ENCODE assay signal across 15 cellular contexts in the genomic region with DNA sequence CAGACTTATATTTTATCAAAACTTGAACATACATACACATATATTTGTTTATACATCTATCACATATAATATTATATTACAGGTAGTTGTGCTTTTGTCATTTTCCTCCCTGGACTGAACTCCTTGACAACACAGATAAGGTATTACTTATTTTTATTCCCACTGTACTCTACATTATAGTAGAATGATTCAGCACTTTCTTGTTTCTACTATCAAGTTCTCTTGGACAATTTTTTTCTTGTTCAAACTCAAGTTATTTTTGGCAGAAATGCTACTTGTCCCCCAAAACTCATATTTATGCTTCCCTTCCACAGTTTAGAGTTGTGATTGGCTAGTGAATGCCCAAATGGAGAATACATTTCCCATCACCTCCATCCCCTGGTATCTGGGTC. TPM values are rescaled to one million over a fixed set of nuclear protein-coding genes. Genes with fewer than 3 reads are reported as not detected.
DNase-seq lines count a peak whose midpoint lies in the region; ATAC-seq, FAIRE-seq and TF ChIP-seq lines count a peak whose summit lies in the region.
"Had no signal": no experiment of that assay in that cellular context is flagged by ENCODE, and none has a peak within 500 bp of the region (broad histone marks: within the 10 kb centered on the region; RNA-seq: fewer than 3 reads in every experiment).

No MANE protein-coding gene starts in this region.

- H3K27me3 ChIP-seq in K562 (ENCODE audit: control insufficient read depth in 2 of 2, insufficient read depth in 2 of 2, low read length in 2 of 2) = no peaks in the 10 kb centered on the region
- H3K27me3 ChIP-seq in smooth muscle cell (ENCODE audit: low read depth) = no peaks in the 10 kb centered on the region
- no peaks in the 10 kb centered on the region for H3K27me3 ChIP-seq in PC-3 (ENCODE audit: low read length)

- H3K9ac ChIP-seq in K562 (ENCODE audit: insufficient read depth in 1 of 2, low read depth in 2 of 2, low read length in 2 of 2) = no peak overlapping the region
- H3K9ac ChIP-seq in smooth muscle cell (ENCODE audit: low read depth) = no peak overlapping the region
- H3K9ac ChIP-seq in PC-3 (ENCODE audit: low read length) = no peak overlapping the region

- H3K4me3 ChIP-seq in K562 = no peak overlapping the region
- no peak overlapping the region for H3K4me3 ChIP-seq in smooth muscle cell
- no peak overlapping the region for H3K4me3 ChIP-seq in PC-3 (ENCODE audit: low read length)
- H3K4me3 ChIP-seq: HAP-1, mucosa of descending colon had no signal

- no peaks in the 10 kb centered on the region for H3K79me2 ChIP-seq in K562 (ENCODE audit: control insufficient read depth, insufficient read depth, low read length)
- H3K79me2 ChIP-seq in smooth muscle cell (ENCODE audit: low read depth) = no peaks in the 10 kb centered on the region
- no peaks in the 10 kb centered on the region for H3K79me2 ChIP-seq in PC-3 (ENCODE audit: low read length)

- no peaks in the 10 kb centered on the region for H3K27me3 Mint-ChIP-seq in activated T-cell treated with anti-CD3 and anti-CD28 coated beads, Interleukin-2, amount 50 U/mL, for 4 hours (ENCODE audit: low read depth)

- H2AFZ ChIP-seq in K562 (ENCODE audit: low read depth, low read length) (peak overlapping the region; percentile 56), smooth muscle cell (ENCODE audit: low read depth) (peak overlapping the region; percentile 46), PC-3 (ENCODE audit: low read length) (no peak overlapping the region)

- H3K9me3 Mint-ChIP-seq in activated T-cell treated with anti-CD3 and anti-CD28 coated beads, Interleukin-2, amount 50 U/mL, for 4 hours = peaks cover 8% of the 10 kb centered on the region

- H3K36me3 Mint-ChIP-seq in activated T-cell treated with anti-CD3 and anti-CD28 coated beads, Interleukin-2, amount 50 U/mL, for 4 hours (ENCODE audit: insufficient read depth) = no peaks in the 10 kb centered on the region

- in situ Hi-C loops in K562 (cut with MboI) = no loop called here

- POLR2A ChIA-PET in K562 (lab: Yijun Ruan, JAX) (no interaction called here), PC-3 (lab: Charles Lee; ENCODE audit: unreplicated experiment) (no interaction called here)

- H3K9me3 ChIP-seq in K562 (replicated peaks; ENCODE audit: control insufficient read depth, insufficient read depth, low read depth, low read length) (peaks cover 6% of the 10 kb centered on the region; the same call in 1 of the 2 replicates), smooth muscle cell (replicated peaks; ENCODE audit: low read depth) (no peaks in the 10 kb centered on the region), PC-3 (ENCODE audit: low read length) (no peaks in the 10 kb centered on the region)
- H3K9me3 ChIP-seq: HAP-1, mucosa of descending colon had no signal

- H3K4me3 Mint-ChIP-seq in activated T-cell treated with anti-CD3 and anti-CD28 coated beads, Interleukin-2, amount 50 U/mL, for 4 hours = peak overlapping the region; percentile 31

- no TSS peak for BruUV-seq in K562 (replicated peaks; lab: Mats Ljungman, UMichigan)
- no TSS peak for BruUV-seq in PC-3 (replicated peaks; lab: Mats Ljungman, UMichigan)

- no peaks in the 10 kb centered on the region for H3K9me1 ChIP-seq in K562 (ENCODE audit: control insufficient read depth, insufficient read depth, low read length)

- no peak for TF ChIP-seq POLR2A in K562 (conservative IDR thresholded peaks at IDR 0.05)

- FAIRE-seq in K562 (lab: Jason Lieb, UNC) = no peak

- H4K20me1 ChIP-seq in K562 (replicated peaks; ENCODE audit: control insufficient read depth, insufficient read depth, low read length) (no peaks in the 10 kb centered on the region), smooth muscle cell (ENCODE audit: low read depth) (no peaks in the 10 kb centered on the region), PC-3 (ENCODE audit: low read length) (no peaks in the 10 kb centered on the region)

- no peaks in the 10 kb centered on the region for H3K9me2 ChIP-seq in PC-3 (replicated peaks; ENCODE audit: low read length)

- H3K27ac ChIP-seq in K562 (ENCODE audit: extremely low read depth, low read depth, low read length) (0 out of 3 replicates have a peak overlapping the region, but pooled peaks have one; percentile 15), smooth muscle cell (ENCODE audit: low read depth) (no peak overlapping the region), PC-3 (ENCODE audit: low read length) (no peak overlapping the region)

- CTCF ChIA-PET in K562 (lab: Yijun Ruan, JAX; ENCODE audit: low intra/inter-chr PET ratio) (no interaction called here), PC-3 (lab: Charles Lee) (no interaction called here)

- intact Hi-C loops in K562 (cut with micrococcal nuclease) = no loop called here
- intact Hi-C loops in PC-3 (cut with micrococcal nuclease) = no loop called here

- H3K4me2 ChIP-seq in K562 (ENCODE audit: insufficient read depth, low read length) (no peak overlapping the region), smooth muscle cell (no peak overlapping the region), PC-3 (ENCODE audit: low read length) (no peak overlapping the region)

- peaks cover 83% of the 10 kb centered on the region for H3K4me1 Mint-ChIP-seq in activated T-cell treated with anti-CD3 and anti-CD28 coated beads, Interleukin-2, amount 50 U/mL, for 4 hours (ENCODE audit: low read depth)

- TF ChIP-seq CTCF in K562 (IDR thresholded peaks at IDR 0.05 in 2 of 3, conservative IDR thresholded peaks at IDR 0.05 in 1 of 3; ENCODE audit: insufficient read depth in 2 of 3, low read depth in 1 of 3, low read length in 3 of 3) (no peak), smooth muscle cell (IDR thresholded peaks at IDR 0.05; ENCODE audit: borderline replicate concordance, insufficient read depth, poor library complexity, severe bottlenecking) (no peak), PC-3 (conservative IDR thresholded peaks at IDR 0.05; ENCODE audit: low read depth, low read length) (no peak)

- H3K36me3 ChIP-seq in K562 (ENCODE audit: control insufficient read depth, insufficient read depth, low read length) (0 out of 3 replicates have a peak, but pooled peaks cover 2% of the 10 kb centered on the region), smooth muscle cell (ENCODE audit: low read depth) (no peaks in the 10 kb centered on the region), PC-3 (ENCODE audit: low read depth, low read length) (no peaks in the 10 kb centered on the region)
- H3K36me3 ChIP-seq: HAP-1 had no signal

- H3K4me1 ChIP-seq in K562 (replicated peaks in 1 of 2; ENCODE audit: control insufficient read depth in 2 of 2, insufficient read depth in 2 of 2, low read length in 2 of 2) (peaks cover 0 to 16% of the 10 kb centered on the region in 2 experiments; a peak in 2 of 5 replicates), smooth muscle cell (ENCODE audit: low read depth) (no peaks in the 10 kb centered on the region), PC-3 (ENCODE audit: insufficient read depth, low read length) (0 out of 2 replicates have a peak, but pooled peaks cover 3% of the 10 kb centered on the region)
- H3K4me1 ChIP-seq: HAP-1 had no signal

- ATAC-seq in activated T-cell treated with anti-CD3 and anti-CD28 coated beads, Interleukin-2, amount 50 U/mL, for 4 hours = no peak
- ATAC-seq in K562 (no peak), GM19463 (IDR thresholded peaks at IDR 0.05; ENCODE audit: unreplicated experiment) (no peak), PC-3 (no peak)
- ATAC-seq: mucosa of descending colon had no signal

- DNase-seq in activated T-cell treated with anti-CD3 and anti-CD28 coated beads, Interleukin-2, amount 50 U/mL, for 4 hours = no peak
- DNase-seq in activated T-cell treated with anti-CD3 and anti-CD28 coated beads for 4 hours (no peak), OCI-M1 (lab: John Stamatoyannopoulos, UW) (peak; percentile 55), K562 (ENCODE audit: extremely low read depth in 1 of 4, low spot score in 3 of 4) (no peak), smooth muscle cell (lab: John Stamatoyannopoulos, UW; ENCODE audit: unreplicated experiment) (no peak), HT-29 (ENCODE audit: low spot score) (no peak), PC-3 (no peak)
- DNase-seq: activated gamma-delta T cell treated with Interleukin-2 at 50 U/mL for 16 hours; central memory CD4-positive, alpha-beta T cell; kidney glomerular epithelial cell; mucosa of descending colon; NCI-H1436 treated with DMSO at 0.1 percent for 48 hours; NCI-H446 had no signal

- H3F3A ChIP-seq in smooth muscle cell (ENCODE audit: low read depth) (no peaks in the 10 kb centered on the region), PC-3 (ENCODE audit: low read length, unreplicated experiment) (no peaks in the 10 kb centered on the region)

- TF ChIP-seq RAD21 in K562 (CRISPR knock-in tag; conservative IDR thresholded peaks at IDR 0.05 in 1 of 2, IDR thresholded peaks at IDR 0.05 in 1 of 2) = no peak

- TF ChIP-seq EP300 in K562 (IDR thresholded peaks at IDR 0.05; ENCODE audit: low read length) = no peak

RNA-seq across cellular contexts. Expression of a gene that starts 10.8 kb away (rescaled TPM):
- total RNA-seq in activated T-cell treated with anti-CD3 and anti-CD28 coated beads, Interleukin-2, amount 50 U/mL, for 4 hours = 100 to 1,000 TPM; 181 to 243 (median 224) TPM
- total RNA-seq in K562 (2011; cell fraction: chromatin; rRNA removed; ENCODE audit: low replicate concordance) = 30.9 and 123 TPM in 2 replicates
- 20.2 and 42.1 TPM in 2 replicates for total RNA-seq in K562 (2011; cell fraction: nucleolus; rRNA removed)
- total RNA-seq in K562 (2011; cell fraction: nucleoplasm; rRNA removed) = 71.2 and 74.3 TPM in 2 replicates
- 44.4 and 55.8 TPM in 2 replicates for total RNA-seq in K562 (2014; rRNA removed)
- 107 and 112 TPM in 2 replicates for total RNA-seq in K562 (2014; rRNA removed; fragmentation: Illumina TruSeq; extraction: Trizol)
- 95.3 and 105 TPM in 2 replicates for total RNA-seq in K562 (2015; rRNA removed; fragmentation: Illumina TruSeq; extraction: Trizol)
- 62.9 and 67.6 TPM in 2 replicates for total RNA-seq in K562 (2021)
- 7.1 and 21.8 TPM in 2 replicates for polyA plus RNA-seq in K562 (2011; rRNA removed)
- 3.1 and 12.6 TPM in 2 replicates for polyA plus RNA-seq in K562 (2011; cell fraction: cytosol; rRNA removed)
- polyA plus RNA-seq in K562 (2011; cell fraction: nucleus; rRNA removed) = 4.3 and 14.6 TPM in 2 replicates
- polyA plus RNA-seq in K562 (2012) = 41.4 and 61.2 TPM in 2 replicates
- 73.5 and 86.1 TPM in 2 replicates for polyA plus RNA-seq in K562 (2014; fragmentation: Illumina TruSeq; extraction: Trizol)
- 10 to 100 TPM; 38.8 to 65.1 TPM for polyA plus RNA-seq in K562 (2014; fragmentation: Nextera tagmentation; extraction: Ambion mirVana)
- polyA plus RNA-seq in K562 (2014; rRNA removed) = 49.1 and 51.1 TPM in 2 replicates
- 12.3 and 47.6 TPM in 2 replicates for polyA minus RNA-seq in K562 (2011; rRNA and poly(A)+ RNA removed)
- polyA minus RNA-seq in K562 (2011; cell fraction: cytosol; rRNA and poly(A)+ RNA removed) = 5.2 and 12.3 TPM in 2 replicates
- 7.1 and 45.3 TPM in 2 replicates for polyA minus RNA-seq in K562 (2011; cell fraction: nucleus; rRNA and poly(A)+ RNA removed)
- 0.04 TPM in 1 of 2 replicates, not detected in the other for total RNA-seq in smooth muscle cell
- 0.37 TPM in 1 of 2 replicates, not detected in the other for polyA plus RNA-seq in smooth muscle cell
- not detected in 2 replicates for total RNA-seq in HT-29 (2014; rRNA removed; shearing (Covaris generic))
- 0.11 TPM in 1 of 2 replicates, not detected in the other for total RNA-seq in PC-3 (2014; rRNA removed)

Comparison
In these comparisons a context has a peak if more than half of its experiments do, and no peak if none do; other contexts are left out.
1. RNA of a gene that starts 10.8 kb away (total RNA-seq): 181 to 243 TPM in activated T-cell treated with anti-CD3 and anti-CD28 coated beads, Interleukin-2, amount 50 U/mL, for 4 hours and 20.2 to 123 TPM in K562; 0.11 TPM in PC-3, 0.04 TPM in smooth muscle cell and not detected in HT-29; every median in the first group is over 10 times any median in the second.